8 cellular contexts compared by ENCODE assay signal in genomic region chr20:32341053-32341452, GRCh38. TPM values are rescaled to one million over a fixed set of nuclear protein-coding genes. Genes with fewer than 3 reads are reported as not detected.
DNase-seq lines count a peak whose midpoint lies in the region; ATAC-seq, FAIRE-seq and TF ChIP-seq lines count a peak whose summit lies in the region.
"Not testable (repeated sequence)": the region's sequence is repeated elsewhere in the genome, so short reads cannot be mapped to it uniquely, and the experiment has no call there.

No MANE protein-coding gene starts in this region.

- in situ Hi-C loops in HepG2 (cut with HindIII; ENCODE audit: extremely low pct_ligation_motif_present, low pct_unique_long_range_greater_than_20kb) = not testable (repeated sequence)

- not testable (repeated sequence) for H4K20me1 ChIP-seq in BLaER1 treated with 17β-estradiol and CSF1 and Interleukin-3, amounts not matched to agents 10 nM and 100 nM; HepG2 (ENCODE audit: insufficient read depth, low read length)

- POLR2A ChIA-PET in HepG2 (lab: Yijun Ruan, JAX) = interaction anchor here (1.5 to 5.0 kb wide), 2 partner anchors 17 to 52 kb away, joined by 3 to 36 read pairs; partner anchors contain the start of gene ASXL1

- not testable (repeated sequence) for H3K79me2 ChIP-seq in HepG2 (ENCODE audit: insufficient read depth, low read length)

- H3K27ac ChIP-seq in BLaER1 treated with 17β-estradiol and CSF1 and Interleukin-3, amounts not matched to agents 10 nM and 100 nM; HepG2 (ENCODE audit: extremely low read length, insufficient read depth, low read length): not testable (repeated sequence)
- peak overlapping the region in 2 of 3 donors; percentile 74 to 83 for H3K27ac ChIP-seq in thyroid gland

- TF ChIP-seq POLR2A in HepG2 (IDR thresholded peaks at IDR 0.05; ENCODE audit: insufficient read depth in 1 of 2, low read depth in 2 of 2, low read length in 2 of 2); thyroid gland (IDR thresholded peaks at IDR 0.05): not testable (repeated sequence)

- peak; percentile 38 for DNase-seq in HCEC 1CT
- DNase-seq in MV-4-11 (lab: John Stamatoyannopoulos, UW) = peak; percentile 35
- DNase-seq in amniotic epithelial cell (ENCODE audit: low read depth) = peak; percentile 72
- DNase-seq in bronchial epithelial cell (ENCODE audit: low read depth) = peak; percentile 52
- DNase-seq in fibroblast of gingiva (ENCODE audit: low read depth) = peak; percentile 10
- DNase-seq in HepG2 (ENCODE audit: low spot score); thyroid gland: not testable (repeated sequence)

- not testable (repeated sequence) for ATAC-seq in HepG2

- H3K4me2 ChIP-seq in BLaER1 treated with 17β-estradiol and CSF1 and Interleukin-3, amounts not matched to agents 10 nM and 100 nM = peak overlapping the region in 10 of 11 experiments; percentile 14 to 94 (median 73); a peak in 12 of 22 replicates
- H3K4me2 ChIP-seq in HepG2 (ENCODE audit: low read depth, low read length) = not testable (repeated sequence)

- CTCF ChIA-PET in HepG2 (lab: Yijun Ruan, JAX; ENCODE audit: low intra/inter-chr PET ratio, low total read pairs) = not testable (repeated sequence)

- WGBS in HepG2 (ENCODE audit: low lambda C conversion rate) = 87% methylated on average over 2 of the region's 2 CpGs
- 70 to 74% methylated on average over 2 of the region's 2 CpGs for WGBS in thyroid gland, 2 donors

- not testable (repeated sequence) for H3K9me3 ChIP-seq in BLaER1 treated with 17β-estradiol and CSF1 and Interleukin-3, amounts not matched to agents 10 nM and 100 nM (replicated peaks in 1 of 11); HepG2 (ENCODE audit: low read length); thyroid gland

- TF ChIP-seq CTCF in bronchial epithelial cell (IDR thresholded peaks at IDR 0.05; ENCODE audit: insufficient read depth, low read length, severe bottlenecking); HepG2 (CRISPR knock-in tag; IDR thresholded peaks at IDR 0.05); thyroid gland (IDR thresholded peaks at IDR 0.05): not testable (repeated sequence)

- not testable (repeated sequence) for H3K36me3 ChIP-seq in BLaER1 treated with 17β-estradiol and CSF1 and Interleukin-3, amounts not matched to agents 10 nM and 100 nM; bronchial epithelial cell (ENCODE audit: control insufficient read depth, insufficient read depth, low read length); HepG2 (replicated peaks in 1 of 2; ENCODE audit: control insufficient read depth in 1 of 2, insufficient read depth in 2 of 2, low read length in 2 of 2); thyroid gland

- H3K4me1 ChIP-seq in BLaER1 treated with 17β-estradiol and CSF1 and Interleukin-3, amounts not matched to agents 10 nM and 100 nM = peaks cover 21 to 58% (median 50%) of the 10 kb centered on the region in 10 experiments
- peaks cover 58% of the 10 kb centered on the region for H3K4me1 ChIP-seq in HepG2 (ENCODE audit: insufficient read depth, low read length)
- H3K4me1 ChIP-seq in thyroid gland = peaks cover 32 to 33% of the 10 kb centered on the region in 2 donors

- not testable (repeated sequence) for TF ChIP-seq RAD21 in HepG2 (CRISPR knock-in tag; IDR thresholded peaks at IDR 0.05)

- not testable (repeated sequence) for H2AFZ ChIP-seq in HepG2 (ENCODE audit: low read length)

- TF ChIP-seq EP300 in HepG2 (IDR thresholded peaks at IDR 0.05; ENCODE audit: low read depth in 2 of 2, low read length in 2 of 2); HepG2 (CRISPR knock-in tag; IDR thresholded peaks at IDR 0.05; ENCODE audit: borderline replicate concordance): not testable (repeated sequence)

- not testable (repeated sequence) for H3K27me3 ChIP-seq in BLaER1 treated with 17β-estradiol and CSF1 and Interleukin-3, amounts not matched to agents 10 nM and 100 nM; bronchial epithelial cell (ENCODE audit: control insufficient read depth, insufficient read depth, low read length); HepG2 (ENCODE audit: control insufficient read depth in 1 of 2, insufficient read depth in 2 of 2, low read length in 2 of 2); thyroid gland

- intact Hi-C loops in HepG2 (cut with micrococcal nuclease; ENCODE audit: unreplicated experiment); thyroid gland (cut with DNase I): not testable (repeated sequence)

- not testable (repeated sequence) for H3K4me3 ChIP-seq in BLaER1 treated with 17β-estradiol and CSF1 and Interleukin-3, amounts not matched to agents 10 nM and 100 nM; bronchial epithelial cell (ENCODE audit: low read depth, low read length); HepG2 (replicated peaks in 1 of 3; ENCODE audit: insufficient read depth in 1 of 3, low read depth in 2 of 3, low read length in 3 of 3); thyroid gland (replicated peaks in 1 of 3)

- not testable (repeated sequence) for BruUV-seq in HepG2 (replicated peaks; lab: Mats Ljungman, UMichigan)

- FAIRE-seq in bronchial epithelial cell (lab: Jason Lieb, UNC); HepG2 (lab: Jason Lieb, UNC): not testable (repeated sequence)

- not testable (repeated sequence) for H3K9ac ChIP-seq in BLaER1 treated with 17β-estradiol and CSF1 and Interleukin-3, amounts not matched to agents 10 nM and 100 nM; HepG2 (ENCODE audit: insufficient read depth, low read depth, low read length)

TF ChIP-seq in HepG2, 621 proteins besides CTCF, POLR2A, EP300 and RAD21 (continues in another document):
- 0 out of 2 replicates have a peak, but pooled peaks have one; percentile 35 for TF ChIP-seq CEBPB (IDR thresholded peaks at IDR 0.05; ENCODE audit: borderline replicate concordance, low read depth, low read length)

RNA-seq across cellular contexts. Expression of gene ASXL1, which starts 17.1 kb away (rescaled TPM):
- total RNA-seq in bronchial epithelial cell = 13.8 and 17.6 TPM in 2 replicates
- total RNA-seq in HepG2 (2016; rRNA removed; fragmentation: Illumina TruSeq; extraction: Trizol) = 47.3 and 62.1 TPM in 2 replicates
- total RNA-seq in HepG2 (2016; cell fraction: cytosol; rRNA removed; fragmentation: Illumina TruSeq; extraction: Trizol; ENCODE audit: low read depth) = 105 and 126 TPM in 2 replicates
- 44.0 and 55.9 TPM in 2 replicates for total RNA-seq in HepG2 (2016; cell fraction: insoluble cytoplasmic fraction; rRNA removed; fragmentation: Illumina TruSeq; extraction: Trizol)
- 30.9 and 35.4 TPM in 2 replicates for total RNA-seq in HepG2 (2016; cell fraction: membrane; rRNA removed; fragmentation: Illumina TruSeq; extraction: Trizol)
- 122 and 129 TPM in 2 replicates for total RNA-seq in HepG2 (2016; cell fraction: nucleus; rRNA removed; fragmentation: Illumina TruSeq; extraction: Trizol)
- polyA plus RNA-seq in HepG2 (2011; rRNA removed) = 74.8 and 87.6 TPM in 2 replicates
- polyA plus RNA-seq in HepG2 (2011; cell fraction: cytosol; rRNA removed) = 40.1 and 42.6 TPM in 2 replicates
- polyA plus RNA-seq in HepG2 (2011; cell fraction: nucleus; rRNA removed) = 375 and 376 TPM in 2 replicates
- polyA plus RNA-seq in HepG2 (2012) = 81.3 and 96.1 TPM in 2 replicates
- 26.1 and 28.4 TPM in 2 replicates for polyA plus RNA-seq in HepG2 (2016; cell fraction: cytosol; fragmentation: Illumina TruSeq; extraction: Trizol; ENCODE audit: low read depth)
- polyA plus RNA-seq in HepG2 (2016; cell fraction: insoluble cytoplasmic fraction; fragmentation: Illumina TruSeq; extraction: Trizol; ENCODE audit: low read depth) = 37.0 and 39.4 TPM in 2 replicates
- 24.4 and 25.2 TPM in 2 replicates for polyA plus RNA-seq in HepG2 (2016; cell fraction: membrane; fragmentation: Illumina TruSeq; extraction: Trizol; ENCODE audit: low read depth)
- polyA plus RNA-seq in HepG2 (2016; cell fraction: nucleus; fragmentation: Illumina TruSeq; extraction: Trizol; ENCODE audit: insufficient read depth, low read depth) = 241 and 272 TPM in 2 replicates
- 94.1 and 144 TPM in 2 replicates for polyA minus RNA-seq in HepG2 (2011; rRNA and poly(A)+ RNA removed; ENCODE audit: low replicate concordance)
- polyA minus RNA-seq in HepG2 (2011; cell fraction: cytosol; rRNA and poly(A)+ RNA removed) = 66.7 and 75.3 TPM in 2 replicates
- polyA minus RNA-seq in HepG2 (2011; cell fraction: nucleus; rRNA and poly(A)+ RNA removed) = 263 and 294 TPM in 2 replicates
- total RNA-seq in thyroid gland = 100 to 1,000 TPM in 1 of 4 donors, 10 to 100 TPM in 3; 62.1 to 155 (median 67.5) TPM
